25 cellular contexts compared by ENCODE assay signal in genomic region chr5:133359861-133360260, GRCh38.
"Had no signal": no experiment of that assay in that cellular context is flagged by ENCODE, and none has a peak within 500 bp of the region (broad histone marks: within the 10 kb centered on the region; RNA-seq: fewer than 3 reads in every experiment).

No MANE protein-coding gene starts in this region.

- H3K4me1 Mint-ChIP-seq: activated CD4-positive, alpha-beta T cell treated with anti-CD3 and anti-CD28 coated beads for 36 hours had no signal

- H3K9ac ChIP-seq: SK-N-SH had no signal

- H3K27ac Mint-ChIP-seq: activated CD4-positive, alpha-beta T cell treated with anti-CD3 and anti-CD28 coated beads for 36 hours; activated CD8-positive, alpha-beta T cell treated with anti-CD3 and anti-CD28 coated beads for 36 hours; activated naive CD4-positive, alpha-beta T cell treated with anti-CD3 and anti-CD28 coated beads, Interleukin-2, amount 50 U/mL, for 72 hours; activated T-cell treated with anti-CD3 and anti-CD28 coated beads, Interleukin-2, amount 50 U/mL, for 24 hours; brain had no signal

- ATAC-seq: activated CD4-positive, alpha-beta T cell treated with anti-CD3 and anti-CD28 coated beads for 36 hours; activated CD8-positive, alpha-beta T cell treated with anti-CD3 and anti-CD28 coated beads for 36 hours; activated naive CD4-positive, alpha-beta T cell treated with anti-CD3 and anti-CD28 coated beads, Interleukin-2, amount 50 U/mL, for 72 hours; K562 had no signal

- H3K9me3 ChIP-seq: Peyer's patch, SJCRH30, SK-N-SH had no signal

- FAIRE-seq: astrocyte, K562 had no signal

- H3K36me3 Mint-ChIP-seq: activated naive CD4-positive, alpha-beta T cell treated with anti-CD3 and anti-CD28 coated beads, Interleukin-2, amount 50 U/mL, for 72 hours; brain had no signal

- H3K4me2 ChIP-seq: SK-N-SH had no signal

- H3K9me3 Mint-ChIP-seq: activated CD8-positive, alpha-beta T cell treated with anti-CD3 and anti-CD28 coated beads for 36 hours; activated naive CD4-positive, alpha-beta T cell treated with anti-CD3 and anti-CD28 coated beads, Interleukin-2, amount 50 U/mL, for 72 hours; activated T-cell treated with anti-CD3 and anti-CD28 coated beads, Interleukin-2, amount 50 U/mL, for 24 hours had no signal

- H3K4me3 ChIP-seq: K562, Peyer's patch, SJCRH30 had no signal

- H3K4me1 ChIP-seq: Peyer's patch had no signal

- DNase-seq: activated CD4-positive, alpha-beta T cell treated with anti-CD3 and anti-CD28 coated beads for 36 hours; activated CD8-positive, alpha-beta T cell treated with anti-CD3 and anti-CD28 coated beads for 36 hours; activated effector memory CD4-positive, alpha-beta T cell treated with anti-CD3 and anti-CD28 coated beads, Interleukin-2, amount 50 U/mL, for 16 hours; activated naive CD4-positive, alpha-beta T cell treated with Interleukin-2 at 50 U/mL for 16 hours; activated T-cell treated with anti-CD3 and anti-CD28 coated beads, Interleukin-2, amount 50 U/mL, for 24 hours; amygdala; Karpas-422; MM.1S; NCI-H1105; NCI-H1436; NCI-H1694 treated with DMSO at 0.1 percent for 48 hours; NCI-H2029 treated with DMSO at 0.1 percent for 48 hours; NCI-H446; NCI-H524; Peyer's patch; Right ventricle myocardium superior; SJCRH30; SK-N-SH; T-helper 1 cell had no signal

- H3K4me3 Mint-ChIP-seq: activated CD4-positive, alpha-beta T cell treated with anti-CD3 and anti-CD28 coated beads for 36 hours; activated CD8-positive, alpha-beta T cell treated with anti-CD3 and anti-CD28 coated beads for 36 hours; activated T-cell treated with anti-CD3 and anti-CD28 coated beads, Interleukin-2, amount 50 U/mL, for 24 hours; brain had no signal

- H3K27me3 Mint-ChIP-seq: activated CD4-positive, alpha-beta T cell treated with anti-CD3 and anti-CD28 coated beads for 36 hours had no signal

- H3K27ac ChIP-seq: Peyer's patch, RWPE1, SJCRH30, VCaP had no signal

- H3K36me3 ChIP-seq: Peyer's patch, SJCRH30 had no signal

- H3K27me3 ChIP-seq: Peyer's patch, SJCRH30 had no signal
